In genomic region chr15:61037031-61037430, GRCh38 we compare ENCODE assay signal across 30 cellular contexts.
DNase-seq lines count a peak whose midpoint lies in the region; ATAC-seq and TF ChIP-seq lines count a peak whose summit lies in the region.
"Had no signal": no experiment of that assay in that cellular context is flagged by ENCODE, and none has a peak within 500 bp of the region (broad histone marks: within the 10 kb centered on the region; RNA-seq: fewer than 3 reads in every experiment).

No MANE protein-coding gene starts in this region.

- H2AFZ ChIP-seq in GM23248 = no peak overlapping the region
- H2AFZ ChIP-seq: parathyroid adenoma had no signal

- H3K4me1 ChIP-seq in GM23248 (ENCODE audit: insufficient read depth) (peaks cover 46% of the 10 kb centered on the region), thoracic aorta (ENCODE audit: control insufficient read depth in 1 of 2, low read depth in 2 of 2) (peaks cover 27 to 67% of the 10 kb centered on the region in 2 donors), colonic mucosa (peaks cover 11% of the 10 kb centered on the region)
- H3K4me1 ChIP-seq: parathyroid adenoma had no signal

- 55 to 66% methylated on average over 3 of the region's 3 CpGs for WGBS in GM23248 (ENCODE audit: low coverage in 1 of 2, low lambda C conversion rate in 2 of 2, missing lambda C conversion rate in 2 of 2), 2 experiments

- H3K9ac ChIP-seq in GM23248 (no peak overlapping the region), colonic mucosa (ENCODE audit: low read depth in 2 of 2, low read length in 2 of 2) (no peak overlapping the region)
- H3K9ac ChIP-seq: KMS-11, parathyroid adenoma had no signal

- no peaks in the 10 kb centered on the region for H3K9me3 ChIP-seq in GM23248 (ENCODE audit: low read depth)
- H3K9me3 ChIP-seq in thoracic aorta = no peaks in the 10 kb centered on the region
- no peaks in the 10 kb centered on the region for H3K9me3 ChIP-seq in colonic mucosa
- H3K9me3 ChIP-seq: breast epithelium, esophagus squamous epithelium, Peyer's patch, SJCRH30, testis, uterus had no signal

- H3K27me3 ChIP-seq in GM23248 (replicated peaks; ENCODE audit: insufficient read depth) = no peaks in the 10 kb centered on the region
- no peaks in the 10 kb centered on the region for H3K27me3 ChIP-seq in thoracic aorta (replicated peaks; ENCODE audit: insufficient read depth)
- no peaks in the 10 kb centered on the region for H3K27me3 ChIP-seq in colonic mucosa
- H3K27me3 ChIP-seq: breast epithelium, esophagus squamous epithelium, Peyer's patch, SJCRH30, testis, uterus had no signal

- ATAC-seq in left ventricle myocardium superior = peak; percentile 54
- ATAC-seq in thoracic aorta (ENCODE audit: insufficient number of reproducible peaks, low FRiP score, low read depth) = peak; percentile 20
- ATAC-seq: activated CD8-positive, alpha-beta memory T cell treated with anti-CD3 and anti-CD28 coated beads, Interleukin-2, amount 10 ng/mL, durations not matched to agents 7 days and 5 days; HCT116; natural killer cell; sciatic nerve had no signal

- H3K36me3 ChIP-seq in GM23248 (ENCODE audit: low read depth) (no peaks in the 10 kb centered on the region), thoracic aorta (no peaks in the 10 kb centered on the region), colonic mucosa (no peaks in the 10 kb centered on the region)
- H3K36me3 ChIP-seq: breast epithelium, esophagus squamous epithelium, Peyer's patch, SJCRH30, uterus had no signal

- H3K79me2 ChIP-seq in GM23248 (ENCODE audit: insufficient read depth) = no peaks in the 10 kb centered on the region
- H3K79me2 ChIP-seq: parathyroid adenoma had no signal

- peaks cover 34% of the 10 kb centered on the region for H3F3A ChIP-seq in GM23248 (ENCODE audit: insufficient read depth)

- in situ Hi-C loops in GM23248 (cut with MboI) = no loop called here

- intact Hi-C loops in left ventricle myocardium superior (cut with micrococcal nuclease) (no loop called here), colonic mucosa (cut with DNase I) (no loop called here)

- DNase-seq in GM23248 (peak; percentile 55), choroid plexus epithelial cell (ENCODE audit: low read depth) (peak; percentile 34), left ventricle myocardium superior (no peak), thoracic aorta (ENCODE audit: low spot score) (no peak), colonic mucosa (no peak), coronary artery (ENCODE audit: low spot score) (no peak)
- no peak for DNase-seq in effector CD4-positive, alpha-beta T cell
- DNase-seq: activated CD4-positive, alpha-beta T cell treated with anti-CD3 and anti-CD28 coated beads, Interleukin-2, amount 50 U/mL, for 1 hour; activated CD8-positive, alpha-beta memory T cell treated with anti-CD3 and anti-CD28 coated beads, Interleukin-2, amount 10 ng/mL, durations not matched to agents 7 days and 5 days; activated naive CD4-positive, alpha-beta T cell; activated T-cell treated with anti-CD3 and anti-CD28 coated beads, Interleukin-2, amount 50 U/mL, for 48 hours; CD8-positive, alpha-beta memory T cell; cortex of kidney; DMS 273 treated with DMSO at 0.1 percent for 48 hours; endodermal cell; esophagus squamous epithelium; islet precursor cell; natural killer cell; NCI-H2029 treated with DMSO at 0.1 percent for 48 hours; Peyer's patch; SJCRH30; stimulated activated CD4-positive, alpha-beta T cell treated with anti-CD3 and anti-CD28 coated beads, Interleukin-15, amount 100 ng/mL, for 24 hours; stimulated activated naive CD4-positive, alpha-beta T cell; testis; uterus had no signal

- H3K27ac ChIP-seq in GM23248 (no peak overlapping the region), thoracic aorta (peak overlapping the region in 1 of 2 donors; percentile 82), colonic mucosa (no peak overlapping the region), coronary artery (peak overlapping the region in 1 of 2 donors; percentile 51)
- H3K27ac ChIP-seq: breast epithelium, esophagus squamous epithelium, KMS-11, parathyroid adenoma, Peyer's patch, SJCRH30 had no signal

- H3K4me3 ChIP-seq in GM23248 = no peak overlapping the region
- no peak overlapping the region for H3K4me3 ChIP-seq in choroid plexus epithelial cell (ENCODE audit: low read depth, low read length)
- no peak overlapping the region for H3K4me3 ChIP-seq in thoracic aorta
- no peak overlapping the region for H3K4me3 ChIP-seq in colonic mucosa
- no peak overlapping the region for H3K4me3 ChIP-seq in coronary artery
- H3K4me3 ChIP-seq: breast epithelium, esophagus squamous epithelium, Peyer's patch, SJCRH30, testis, uterus had no signal

- TF ChIP-seq CTCF in choroid plexus epithelial cell (conservative IDR thresholded peaks at IDR 0.05; ENCODE audit: low read depth, low read length) (no peak), thoracic aorta (IDR thresholded peaks at IDR 0.05) (no peak), colonic mucosa (IDR thresholded peaks at IDR 0.05) (no peak), coronary artery (IDR thresholded peaks at IDR 0.05) (no peak)

- H3K4me2 ChIP-seq in GM23248 (ENCODE audit: unreplicated experiment) = peak overlapping the region; percentile 12
- H3K4me2 ChIP-seq: KMS-11 had no signal

- H4K20me1 ChIP-seq in GM23248 (ENCODE audit: insufficient read depth) = no peaks in the 10 kb centered on the region

- H3K9me2 ChIP-seq in GM23248 (ENCODE audit: insufficient read depth) = no peaks in the 10 kb centered on the region

Comparison
In these comparisons a context has a peak if more than half of its experiments do, and no peak if none do; other contexts are left out.
1. DNase-seq: peak in GM23248 (single experiment) and choroid plexus epithelial cell (single experiment); none in left ventricle myocardium superior (single experiment), thoracic aorta (single experiment), colonic mucosa (single experiment), effector CD4-positive, alpha-beta T cell (single experiment) and coronary artery (single experiment).